ENCODE assay signal across 23 cellular contexts in the genomic region with DNA sequence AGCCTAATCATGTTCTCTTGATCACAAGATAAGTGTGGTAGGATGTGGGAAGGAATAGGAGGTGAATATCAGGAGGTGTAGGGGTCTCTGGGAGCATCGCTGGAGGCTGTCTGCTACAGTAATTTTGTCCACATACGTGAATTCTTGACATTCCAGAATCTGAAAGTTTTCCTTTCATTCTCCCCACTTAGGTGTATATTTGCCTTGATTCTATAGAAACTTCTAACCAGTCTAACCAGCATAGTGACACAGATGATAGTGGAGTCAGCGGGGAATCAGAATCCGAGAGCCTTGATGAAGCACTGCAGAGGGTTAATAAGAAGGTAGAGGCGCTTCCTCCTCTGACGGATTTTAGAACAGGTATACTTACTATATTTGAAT.
DNase-seq lines count a peak whose midpoint lies in the region; ATAC-seq, FAIRE-seq and TF ChIP-seq lines count a peak whose summit lies in the region.
"Had no signal": no experiment of that assay in that cellular context is flagged by ENCODE, and none has a peak within 500 bp of the region (broad histone marks: within the 10 kb centered on the region; RNA-seq: fewer than 3 reads in every experiment).

No MANE protein-coding gene starts in this region.

- TF ChIP-seq CTCF in epithelial cell of esophagus (IDR thresholded peaks at IDR 0.05; ENCODE audit: insufficient read depth, low read depth, low read length, missing control alignments) (no peak), progenitor cell of endocrine pancreas (IDR thresholded peaks at IDR 0.05; ENCODE audit: unreplicated experiment) (no peak)

- H3K4me3 ChIP-seq in epithelial cell of esophagus (ENCODE audit: low read length) = no peak overlapping the region
- H3K4me3 ChIP-seq: A549; BLaER1 treated with 17β-estradiol and CSF1 and Interleukin-3, amounts not matched to agents 10 nM and 100 nM had no signal

- peaks cover 3% of the 10 kb centered on the region for H3K9me3 Mint-ChIP-seq in progenitor cell of endocrine pancreas (ENCODE audit: low read depth)
- H3K9me3 Mint-ChIP-seq in activated T-helper 17 cell treated with anti-CD3 and anti-CD28 coated beads, Interleukin-2, amount 50 U/mL, for 72 hours = no peaks in the 10 kb centered on the region
- H3K9me3 Mint-ChIP-seq in activated CD4-positive, alpha-beta memory T cell treated with anti-CD3 and anti-CD28 coated beads, Interleukin-2, amount 10 ng/mL, durations not matched to agents 7 days and 5 days = no peaks in the 10 kb centered on the region
- H3K9me3 Mint-ChIP-seq: CD4-positive, alpha-beta T cell; CD8-positive, alpha-beta T cell had no signal

- H3K27ac Mint-ChIP-seq in progenitor cell of endocrine pancreas = peak overlapping the region; percentile 13
- no peak overlapping the region for H3K27ac Mint-ChIP-seq in activated T-helper 17 cell treated with anti-CD3 and anti-CD28 coated beads, Interleukin-2, amount 50 U/mL, for 72 hours
- no peak overlapping the region for H3K27ac Mint-ChIP-seq in activated CD4-positive, alpha-beta memory T cell treated with anti-CD3 and anti-CD28 coated beads, Interleukin-2, amount 10 ng/mL, durations not matched to agents 7 days and 5 days
- H3K27ac Mint-ChIP-seq: B cell; CD4-positive, alpha-beta T cell; CD8-positive, alpha-beta T cell had no signal

- H3K4me1 Mint-ChIP-seq in progenitor cell of endocrine pancreas (ENCODE audit: low read depth) = peaks cover 4% of the 10 kb centered on the region
- H3K4me1 Mint-ChIP-seq in activated T-helper 17 cell treated with anti-CD3 and anti-CD28 coated beads, Interleukin-2, amount 50 U/mL, for 72 hours = no peaks in the 10 kb centered on the region
- no peaks in the 10 kb centered on the region for H3K4me1 Mint-ChIP-seq in activated CD4-positive, alpha-beta memory T cell treated with anti-CD3 and anti-CD28 coated beads, Interleukin-2, amount 10 ng/mL, durations not matched to agents 7 days and 5 days
- H3K4me1 Mint-ChIP-seq: B cell had no signal

- no peak for TF ChIP-seq POLR2A in GM12892 (IDR thresholded peaks at IDR 0.05; ENCODE audit: low read depth, low read length)

- POLR2A ChIA-PET in activated CD4-positive, alpha-beta memory T cell treated with anti-CD3 and anti-CD28 coated beads, Interleukin-2, amount 10 ng/mL, durations not matched to agents 7 days and 5 days (lab: Charles Lee) = no interaction called here

- H3K27me3 Mint-ChIP-seq in progenitor cell of endocrine pancreas = peaks cover 3% of the 10 kb centered on the region
- H3K27me3 Mint-ChIP-seq in activated T-helper 17 cell treated with anti-CD3 and anti-CD28 coated beads, Interleukin-2, amount 50 U/mL, for 72 hours = peaks cover 24% of the 10 kb centered on the region
- H3K27me3 Mint-ChIP-seq in activated CD4-positive, alpha-beta memory T cell treated with anti-CD3 and anti-CD28 coated beads, Interleukin-2, amount 10 ng/mL, durations not matched to agents 7 days and 5 days = peaks cover 40% of the 10 kb centered on the region

- H3K4me3 Mint-ChIP-seq in progenitor cell of endocrine pancreas (ENCODE audit: low read depth) = no peak overlapping the region
- no peak overlapping the region for H3K4me3 Mint-ChIP-seq in activated T-helper 17 cell treated with anti-CD3 and anti-CD28 coated beads, Interleukin-2, amount 50 U/mL, for 72 hours
- no peak overlapping the region for H3K4me3 Mint-ChIP-seq in activated CD4-positive, alpha-beta memory T cell treated with anti-CD3 and anti-CD28 coated beads, Interleukin-2, amount 10 ng/mL, durations not matched to agents 7 days and 5 days
- H3K4me3 Mint-ChIP-seq: B cell; CD4-positive, alpha-beta T cell; CD8-positive, alpha-beta T cell had no signal

- no peak for ATAC-seq in activated T-helper 17 cell treated with anti-CD3 and anti-CD28 coated beads, Interleukin-2, amount 50 U/mL, for 72 hours (replicated peaks)
- ATAC-seq: A549; CD8-positive, alpha-beta T cell had no signal

- DNase-seq in SIG-M5 treated with dmso at 0.1 percent for 504 hours (lab: John Stamatoyannopoulos, UW; ENCODE audit: unreplicated experiment) (peak; percentile 12), SIG-M5 (lab: John Stamatoyannopoulos, UW) (no peak), epithelial cell of esophagus (ENCODE audit: low read depth) (peak; percentile 20), progenitor cell of endocrine pancreas (ENCODE audit: low spot score, unreplicated experiment) (no peak), GM12892 (ENCODE audit: insufficient read length) (no peak)
- DNase-seq in activated CD4-positive, alpha-beta memory T cell treated with anti-CD3 and anti-CD28 coated beads, Interleukin-2, amount 10 ng/mL, durations not matched to agents 7 days and 5 days = no peak
- DNase-seq: AML-193; CD4-positive, alpha-beta T cell; CD8-positive, alpha-beta T cell; DMS 273 treated with DMSO at 0.1 percent for 48 hours; DMS153; DMS53; DMS79; DND-41; EL; GF-D8 had no signal

- CTCF ChIA-PET in activated CD4-positive, alpha-beta memory T cell treated with anti-CD3 and anti-CD28 coated beads, Interleukin-2, amount 10 ng/mL, durations not matched to agents 7 days and 5 days (lab: Charles Lee) = no interaction called here

- no peaks in the 10 kb centered on the region for H3K36me3 Mint-ChIP-seq in progenitor cell of endocrine pancreas (ENCODE audit: insufficient read depth)
- H3K36me3 Mint-ChIP-seq in activated T-helper 17 cell treated with anti-CD3 and anti-CD28 coated beads, Interleukin-2, amount 50 U/mL, for 72 hours (ENCODE audit: low read depth) = no peaks in the 10 kb centered on the region
- H3K36me3 Mint-ChIP-seq in activated CD4-positive, alpha-beta memory T cell treated with anti-CD3 and anti-CD28 coated beads, Interleukin-2, amount 10 ng/mL, durations not matched to agents 7 days and 5 days (ENCODE audit: low read depth) = no peaks in the 10 kb centered on the region
- H3K36me3 Mint-ChIP-seq: CD8-positive, alpha-beta T cell had no signal

- FAIRE-seq in GM12892 (lab: Jason Lieb, UNC) = no peak
- FAIRE-seq: A549, G401.6, GM12891, GM18507 had no signal

Comparison
In these comparisons a context has a peak if more than half of its experiments do, and no peak if none do; other contexts are left out.
1. DNase-seq: peak in SIG-M5 treated with dmso at 0.1 percent for 504 hours (single experiment) and epithelial cell of esophagus (single experiment); none in SIG-M5 (single experiment), progenitor cell of endocrine pancreas (single experiment), GM12892 (single experiment) and activated CD4-positive, alpha-beta memory T cell treated with anti-CD3 and anti-CD28 coated beads, Interleukin-2, amount 10 ng/mL, durations not matched to agents 7 days and 5 days (single experiment).